In the genomic region with DNA sequence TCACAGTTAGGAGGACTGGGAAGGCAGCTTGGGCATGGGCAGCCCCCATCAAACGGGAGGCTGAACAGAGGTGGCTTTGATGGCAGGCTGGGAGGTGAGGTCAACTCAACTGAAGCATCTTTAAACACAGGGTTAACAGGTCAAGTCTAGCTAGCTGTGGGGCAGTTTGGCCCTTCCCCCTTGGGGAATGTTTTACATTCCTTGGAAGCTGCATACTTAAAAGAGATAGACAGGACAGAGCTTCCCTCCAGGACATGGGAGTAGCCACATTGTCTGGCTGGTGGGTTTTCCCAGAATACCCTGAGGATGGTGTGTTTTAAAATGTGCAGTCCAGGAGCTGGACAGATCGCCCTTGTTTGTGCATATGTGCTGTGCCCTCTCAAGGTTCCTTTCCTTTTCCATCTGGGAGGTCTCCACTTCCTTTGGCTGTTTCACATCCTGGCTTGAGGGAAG, we compare ENCODE assay signal across 1 cellular context.
TF ChIP-seq lines count a peak whose summit lies in the region.

No MANE protein-coding gene starts in this region.

TF ChIP-seq in endothelial cell of umbilical vein, 7 proteins besides CTCF, POLR2A, EP300 and RAD21:
- TF ChIP-seq MYC (IDR thresholded peaks at IDR 0.05; ENCODE audit: low read depth, low read length): no peak
- TF ChIP-seq POLR2AphosphoS5 (IDR thresholded peaks at IDR 0.05; ENCODE audit: insufficient read depth, low read depth, low read length): no peak
- TF ChIP-seq, protein P1, sequence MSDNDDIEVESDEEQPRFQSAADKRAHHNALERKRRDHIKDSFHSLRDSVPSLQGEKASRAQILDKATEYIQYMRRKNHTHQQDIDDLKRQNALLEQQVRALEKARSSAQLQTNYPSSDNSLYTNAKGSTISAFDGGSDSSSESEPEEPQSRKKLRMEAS (IDR thresholded peaks at IDR 0.05; ENCODE audit: insufficient read depth, insufficient read length): no peak
- no peak for TF ChIP-seq JUN (IDR thresholded peaks at IDR 0.05; ENCODE audit: borderline replicate concordance, insufficient read depth, insufficient read length, low read depth)
- TF ChIP-seq GATA2 (IDR thresholded peaks at IDR 0.05; ENCODE audit: insufficient read depth, insufficient read length, low read depth, low read length): no peak
- TF ChIP-seq EZH2 (IDR thresholded peaks at IDR 0.05; ENCODE audit: borderline replicate concordance, low read depth, low read length, severe bottlenecking): no peak
- no peak for TF ChIP-seq FOS (IDR thresholded peaks at IDR 0.05; ENCODE audit: borderline replicate concordance, insufficient read depth, low read length)
